Comparison of ENCODE assay signal across 8 cellular contexts in the genomic region with DNA sequence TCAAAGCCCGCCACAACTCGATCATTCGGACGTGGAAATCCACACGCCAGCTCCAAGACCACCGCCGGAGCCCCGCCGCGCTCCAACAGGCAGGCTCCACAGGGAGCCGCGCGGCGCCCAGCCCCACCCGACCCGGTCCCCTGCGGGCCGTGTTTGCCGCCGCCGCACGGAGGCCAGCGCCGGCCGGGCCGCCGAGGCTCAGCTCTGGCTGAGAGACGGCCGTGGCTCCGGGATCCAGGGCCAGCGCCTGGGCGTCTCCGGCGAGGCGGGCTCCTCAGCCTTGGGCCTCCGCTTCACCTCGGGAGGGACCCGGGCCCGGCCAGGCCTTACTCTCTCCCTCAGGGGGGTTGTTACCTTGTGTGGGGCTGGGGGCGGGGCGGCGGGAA. TPM values are rescaled to one million over a fixed set of nuclear protein-coding genes. Genes with fewer than 3 reads are reported as not detected.
DNase-seq lines count a peak whose midpoint lies in the region; ATAC-seq, FAIRE-seq and TF ChIP-seq lines count a peak whose summit lies in the region.

No MANE protein-coding gene starts in this region.

- CTCF ChIA-PET in A549 (lab: Yijun Ruan, JAX) = interaction anchor here (1.1 to 7.4 kb wide), 10 partner anchors 81 to 336 kb away, joined by 3 to 65 read pairs (median 10); no protein-coding TSS in a partner anchor

- TF ChIP-seq RAD21 in A549 (conservative IDR thresholded peaks at IDR 0.05 in 1 of 2, IDR thresholded peaks at IDR 0.05 in 1 of 2) = no peak

- TF ChIP-seq CTCF in A549 (IDR thresholded peaks at IDR 0.05) (no peak), VCaP (conservative IDR thresholded peaks at IDR 0.05) (no peak), psoas muscle (IDR thresholded peaks at IDR 0.05) (no peak)

- WGBS in A549 (ENCODE audit: missing lambda C conversion rate) = 10% methylated on average over 2 of the region's 42 CpGs
- 0 to 1% (median 0%) methylated on average over 32 to 42 of the region's 42 CpGs for WGBS in psoas muscle, 3 donors

- DNase-seq in A549 (ENCODE audit: low read depth in 1 of 2, low spot score in 1 of 2) = no peak
- DNase-seq in germinal center (ENCODE audit: low spot score) = peak; percentile 49
- no peak for DNase-seq in psoas muscle
- no peak for DNase-seq in Kasumi-1 (lab: John Stamatoyannopoulos, UW)
- DNase-seq in EL = no peak

- H3K4me2 ChIP-seq in A549 = peak overlapping the region; percentile 92

- peaks cover 59% of the 10 kb centered on the region for H3K4me1 ChIP-seq in A549
- peaks cover 56% of the 10 kb centered on the region for H3K4me1 ChIP-seq in psoas muscle

- H3K9me3 ChIP-seq in A549 (no peaks in the 10 kb centered on the region), psoas muscle (no peaks in the 10 kb centered on the region)

- FAIRE-seq in A549 (lab: Jason Lieb, UNC) = no peak

- TF ChIP-seq EP300 in A549 (IDR thresholded peaks at IDR 0.05) = no peak

- TF ChIP-seq POLR2A in A549 (IDR thresholded peaks at IDR 0.05; ENCODE audit: low read length) = no peak

- H3K27me3 ChIP-seq in psoas muscle (ENCODE audit: insufficient read depth in 3 of 3, low read length in 2 of 3) = no peaks in the 10 kb centered on the region

- peak overlapping the region; percentile 97 to 98 for H3K27ac ChIP-seq in A549
- H3K27ac ChIP-seq in VCaP = peak overlapping the region; percentile 96
- peak overlapping the region; percentile 88 for H3K27ac ChIP-seq in psoas muscle

- ATAC-seq in A549 = peak; percentile 76 to 79
- ATAC-seq in GM18519 (IDR thresholded peaks at IDR 0.05; ENCODE audit: low FRiP score, unreplicated experiment) = peak; percentile 11
- peak; percentile 48 for ATAC-seq in HG03045 (IDR thresholded peaks at IDR 0.05; ENCODE audit: unreplicated experiment)
- ATAC-seq in psoas muscle = peak; percentile 69 to 80 (median 71)

- peaks cover 7 to 41% of the 10 kb centered on the region in 2 donors for H3K36me3 ChIP-seq in psoas muscle (ENCODE audit: insufficient read depth in 1 of 2, low read depth in 1 of 2)

- intact Hi-C loops in psoas muscle (cut with DNase I) = loop anchor here in 1 of 2 donors (2.0 kb wide), 1 partner anchor 78 kb away; no protein-coding TSS in a partner anchor

- POLR2A ChIA-PET in A549 (lab: Yijun Ruan, JAX) = interaction anchor here (0.6 to 2.0 kb wide), 14 partner anchors 15 to 614 kb away, joined by 3 to 20 read pairs (median 6); a partner anchor contains a TSS

- H3K4me3 ChIP-seq in A549 = peak overlapping the region; percentile 93
- peak overlapping the region; percentile 74 for H3K4me3 ChIP-seq in psoas muscle

TF ChIP-seq in A549, 52 proteins besides CTCF, POLR2A, EP300 and RAD21:
- peak; percentile 69 for TF ChIP-seq PHF8 (IDR thresholded peaks at IDR 0.05; ENCODE audit: borderline replicate concordance, low read depth)
- TF ChIP-seq FOXS1 (CRISPR knock-in tag; IDR thresholded peaks at IDR 0.05) = no peak
- no peak for TF ChIP-seq CBX8 (IDR thresholded peaks at IDR 0.05)
- TF ChIP-seq, protein P1, sequence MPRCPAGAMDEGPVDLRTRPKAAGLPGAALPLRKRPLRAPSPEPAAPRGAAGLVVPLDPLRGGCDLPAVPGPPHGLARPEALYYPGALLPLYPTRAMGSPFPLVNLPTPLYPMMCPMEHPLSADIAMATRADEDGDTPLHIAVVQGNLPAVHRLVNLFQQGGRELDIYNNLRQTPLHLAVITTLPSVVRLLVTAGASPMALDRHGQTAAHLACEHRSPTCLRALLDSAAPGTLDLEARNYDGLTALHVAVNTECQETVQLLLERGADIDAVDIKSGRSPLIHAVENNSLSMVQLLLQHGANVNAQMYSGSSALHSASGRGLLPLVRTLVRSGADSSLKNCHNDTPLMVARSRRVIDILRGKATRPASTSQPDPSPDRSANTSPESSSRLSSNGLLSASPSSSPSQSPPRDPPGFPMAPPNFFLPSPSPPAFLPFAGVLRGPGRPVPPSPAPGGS (IDR thresholded peaks at IDR 0.05) = 0 out of 3 replicates have a peak, but pooled peaks have one; percentile 5

RNA-seq across cellular contexts. Expression of a gene that starts 0.3 kb away (rescaled TPM):
- polyA plus RNA-seq in A549 (2011; rRNA removed) (35.4 and 40.2 TPM in 2 replicates), A549 (2017; fragmentation: RNase III; extraction: RNeasy Plus Mini Kit Qiagen cat#74134 plus additional on column Dnase treatment) (27.5 to 30.1 TPM (median 28.1 TPM) in 3 replicates), psoas muscle (10 to 100 TPM; 16.3 to 21.9 (median 19.3) TPM)
- 10.4 and 13.9 TPM in 2 replicates for polyA plus RNA-seq in A549 (2012; cell fraction: cytosol; rRNA removed)
- polyA plus RNA-seq in A549 (2012; cell fraction: nucleus; rRNA removed) = 7.1 and 9.5 TPM in 2 replicates
- 6.4 and 8.9 TPM in 2 replicates for polyA minus RNA-seq in A549 (2011; rRNA and poly(A)+ RNA removed)
- 10 to 100 TPM; 24.4 to 38.0 (median 29.2) TPM for total RNA-seq in psoas muscle

Comparison
In these comparisons a context has a peak if more than half of its experiments do, and no peak if none do; other contexts are left out.
1. ATAC-seq: peak in every context shown above with its lines; median percentile 78 in A549; 71 in psoas muscle; 48 in HG03045; 11 in GM18519.